ENCODE assay signal across 19 cellular contexts in the genomic region with DNA sequence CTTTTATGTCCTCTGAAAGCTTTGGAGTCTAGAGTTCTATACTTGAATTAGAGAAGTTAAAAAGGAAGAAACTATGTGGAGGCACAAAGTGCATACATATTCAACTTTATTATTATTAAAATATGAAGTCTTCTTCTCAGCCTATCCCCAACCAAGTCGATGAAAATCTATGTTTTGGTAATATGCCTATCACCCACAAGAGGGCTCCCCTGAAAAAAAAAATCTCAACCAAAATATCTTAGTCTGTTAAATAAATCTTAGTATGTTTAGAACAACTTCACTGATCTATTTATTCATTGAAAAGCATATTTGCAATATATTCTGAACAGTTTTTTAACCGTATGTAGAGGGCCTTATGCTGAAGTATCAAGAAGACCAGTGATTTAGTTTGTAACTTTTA.
A peak's percentile ranks its signal among the peaks of the same experiment; 100 is the strongest.
DNase-seq lines count a peak whose midpoint lies in the region; ATAC-seq and TF ChIP-seq lines count a peak whose summit lies in the region.
"Had no signal": no experiment of that assay in that cellular context is flagged by ENCODE, and none has a peak within 500 bp of the region (broad histone marks: within the 10 kb centered on the region; RNA-seq: fewer than 3 reads in every experiment).

No MANE protein-coding gene starts in this region.

- H3K27ac Mint-ChIP-seq in Caco-2 (ENCODE audit: unreplicated experiment): no peak overlapping the region
- no peak overlapping the region for H3K27ac Mint-ChIP-seq in endodermal cell
- no peak overlapping the region for H3K27ac Mint-ChIP-seq in nephron
- H3K27ac Mint-ChIP-seq: activated T-helper 17 cell treated with anti-CD3 and anti-CD28 coated beads, Interleukin-2, amount 50 U/mL, for 72 hours had no signal

- no peak overlapping the region for H3K4me3 Mint-ChIP-seq in Caco-2 (ENCODE audit: unreplicated experiment)
- no peak overlapping the region for H3K4me3 Mint-ChIP-seq in endodermal cell
- H3K4me3 Mint-ChIP-seq in nephron: no peak overlapping the region
- H3K4me3 Mint-ChIP-seq: activated T-helper 17 cell treated with anti-CD3 and anti-CD28 coated beads, Interleukin-2, amount 50 U/mL, for 72 hours had no signal

- peak; percentile 20 to 25 for TF ChIP-seq CTCF in Caco-2 (IDR thresholded peaks at IDR 0.05; ENCODE audit: insufficient read depth in 1 of 2, low read depth in 1 of 2, low read length in 1 of 2, severe bottlenecking in 1 of 2, unreplicated experiment in 1 of 2)
- TF ChIP-seq CTCF in endodermal cell (conservative IDR thresholded peaks at IDR 0.05): peak; percentile 70
- peak; percentile 18 to 32 (median 23) for TF ChIP-seq CTCF in nephron (IDR thresholded peaks at IDR 0.05; ENCODE audit: unreplicated experiment in 3 of 3)

- H3K36me3 ChIP-seq in Caco-2 (ENCODE audit: control insufficient read depth, insufficient read depth, low read length): no peaks in the 10 kb centered on the region
- no peaks in the 10 kb centered on the region for H3K36me3 ChIP-seq in endodermal cell (ENCODE audit: control insufficient read depth, insufficient read depth, low read length)
- H3K36me3 ChIP-seq: BLaER1 treated with 17β-estradiol and CSF1 and Interleukin-3, amounts not matched to agents 10 nM and 100 nM; spleen; tibial artery had no signal

- H3K27me3 Mint-ChIP-seq in Caco-2 (ENCODE audit: insufficient read depth, unreplicated experiment) (peaks cover 5% of the 10 kb centered on the region), endodermal cell (ENCODE audit: insufficient read depth) (no peaks in the 10 kb centered on the region), nephron (ENCODE audit: low read depth) (no peaks in the 10 kb centered on the region)
- H3K27me3 Mint-ChIP-seq: activated T-helper 17 cell treated with anti-CD3 and anti-CD28 coated beads, Interleukin-2, amount 50 U/mL, for 72 hours had no signal

- no peaks in the 10 kb centered on the region for H3K27me3 ChIP-seq in Caco-2 (replicated peaks; ENCODE audit: control insufficient read depth, insufficient read depth, low read length)
- no peaks in the 10 kb centered on the region for H3K27me3 ChIP-seq in endodermal cell (ENCODE audit: control insufficient read depth, insufficient read depth, low read length, poor library complexity, severe bottlenecking)
- H3K27me3 ChIP-seq: BLaER1 treated with 17β-estradiol and CSF1 and Interleukin-3, amounts not matched to agents 10 nM and 100 nM; spleen; tibial artery had no signal

- BruUV-seq in Caco-2 (replicated peaks; lab: Mats Ljungman, UMichigan): no TSS peak

- H3K4me1 Mint-ChIP-seq in Caco-2 (ENCODE audit: low read depth, unreplicated experiment): no peaks in the 10 kb centered on the region
- peaks cover 3% of the 10 kb centered on the region for H3K4me1 Mint-ChIP-seq in endodermal cell
- peaks cover 10% of the 10 kb centered on the region for H3K4me1 Mint-ChIP-seq in nephron
- H3K4me1 Mint-ChIP-seq: activated T-helper 17 cell treated with anti-CD3 and anti-CD28 coated beads, Interleukin-2, amount 50 U/mL, for 72 hours had no signal

- ATAC-seq in HG03520 (IDR thresholded peaks at IDR 0.05; ENCODE audit: unreplicated experiment): no peak
- ATAC-seq in HG02571 (IDR thresholded peaks at IDR 0.05; ENCODE audit: unreplicated experiment): no peak
- ATAC-seq in HG02642 (IDR thresholded peaks at IDR 0.05; ENCODE audit: poor library complexity, unreplicated experiment): no peak
- ATAC-seq: activated CD4-positive, CD25-positive, alpha-beta regulatory T cell treated with anti-CD3 and anti-CD28 coated beads, Interleukin-2, amount 50 U/mL, for 24 hours; activated T-helper 17 cell treated with anti-CD3 and anti-CD28 coated beads, Interleukin-2, amount 50 U/mL, for 72 hours; HCT116; left colon had no signal

- H3K9me3 Mint-ChIP-seq in Caco-2 (ENCODE audit: unreplicated experiment) (peaks cover 10% of the 10 kb centered on the region), endodermal cell (peaks cover 15% of the 10 kb centered on the region), nephron (peaks cover 9% of the 10 kb centered on the region)

- no peak overlapping the region for H3K27ac ChIP-seq in endodermal cell (ENCODE audit: low read depth, low read length)
- H3K27ac ChIP-seq: BLaER1 treated with 17β-estradiol and CSF1 and Interleukin-3, amounts not matched to agents 10 nM and 100 nM; spleen; tibial artery had no signal

- H3K4me1 ChIP-seq in Caco-2 (no peaks in the 10 kb centered on the region), endodermal cell (ENCODE audit: control insufficient read depth, insufficient read depth, low read length) (no peaks in the 10 kb centered on the region)
- H3K4me1 ChIP-seq: spleen, tibial artery had no signal

- intact Hi-C loops in Caco-2 (cut with micrococcal nuclease; ENCODE audit: unreplicated experiment): loop anchor here (1.0 to 10.0 kb wide), 2 partner anchors 197 to 308 kb away; no protein-coding TSS in a partner anchor

- H3K36me3 Mint-ChIP-seq in Caco-2 (ENCODE audit: insufficient read depth, unreplicated experiment) (no peaks in the 10 kb centered on the region), endodermal cell (ENCODE audit: low read depth) (no peaks in the 10 kb centered on the region), nephron (ENCODE audit: low read depth) (no peaks in the 10 kb centered on the region)

- H3K4me3 ChIP-seq in Caco-2 (ENCODE audit: low read depth, low read length) (no peak overlapping the region), endodermal cell (ENCODE audit: low read length) (no peak overlapping the region)
- H3K4me3 ChIP-seq: BLaER1 treated with 17β-estradiol and CSF1 and Interleukin-3, amounts not matched to agents 10 nM and 100 nM; spleen; tibial artery had no signal

- H3K9me3 ChIP-seq in Caco-2: no peaks in the 10 kb centered on the region
- peaks cover 33% of the 10 kb centered on the region for H3K9me3 ChIP-seq in endodermal cell (ENCODE audit: control insufficient read depth, low read length)

- H3K9ac ChIP-seq in endodermal cell (ENCODE audit: extremely low read depth, low read length, poor library complexity, severe bottlenecking): no peak overlapping the region
- H3K9ac ChIP-seq: BLaER1 treated with 17β-estradiol and CSF1 and Interleukin-3, amounts not matched to agents 10 nM and 100 nM had no signal

- CTCF ChIA-PET in Caco-2 (lab: Charles Lee): no interaction called here

- POLR2A ChIA-PET in Caco-2 (lab: Charles Lee): no interaction called here

- DNase-seq in Caco-2 (no peak), NAMALWA (ENCODE audit: low spot score) (peak; percentile 3), endodermal cell (no peak)
- DNase-seq: DMS79 treated with DMSO at 0.1 percent for 48 hours, hypothalamus, left colon, posterior cingulate gyrus, SIG-M5, spleen, T-helper 2 cell, tibial artery had no signal

- WGBS in endodermal cell (ENCODE audit: insufficient coverage in 1 of 2, insufficient read length in 1 of 2), 2 experiments: 91% methylated on average over 1 of the region's 2 CpGs; no CpG with 5 or more reads in 1 of the 2 experiments
